In genomic region chr15:91849749-91850161, GRCh38 we compare ENCODE assay signal across 8 cellular contexts. TPM values are rescaled to one million over a fixed set of nuclear protein-coding genes. Genes with fewer than 3 reads are reported as not detected.
DNase-seq lines count a peak whose midpoint lies in the region; ATAC-seq and TF ChIP-seq lines count a peak whose summit lies in the region.

No MANE protein-coding gene starts in this region.

- H3K27ac ChIP-seq in right atrium auricular region, result no peak overlapping the region
- H3K27ac ChIP-seq in caudate nucleus (ENCODE audit: low read depth, low read length), result peak overlapping the region; percentile 58

- H3K9me3 ChIP-seq in right atrium auricular region, result no peaks in the 10 kb centered on the region

- ATAC-seq in HG03432 (IDR thresholded peaks at IDR 0.05; ENCODE audit: unreplicated experiment) (no peak), GM18861 (IDR thresholded peaks at IDR 0.05; ENCODE audit: unreplicated experiment) (no peak)

- intact Hi-C loops in cardiac septum (cut with DNase I), result loop anchor here (1.0 to 10.0 kb wide), 6 partner anchors 123 to 547 kb away; no protein-coding TSS in a partner anchor

- H3K36me3 ChIP-seq in right atrium auricular region, result no peaks in the 10 kb centered on the region

- H3K4me1 Mint-ChIP-seq in mesothelial cell of epicardium, result peaks cover 3% of the 10 kb centered on the region

- no peaks in the 10 kb centered on the region for H3K9me3 Mint-ChIP-seq in mesothelial cell of epicardium

- H3K27ac Mint-ChIP-seq in mesothelial cell of epicardium, result no peak overlapping the region

- peaks cover 67% of the 10 kb centered on the region for H3K27me3 Mint-ChIP-seq in mesothelial cell of epicardium (ENCODE audit: low read depth)

- TF ChIP-seq CTCF in right atrium auricular region (IDR thresholded peaks at IDR 0.05), result peak; percentile 43 to 68
- TF ChIP-seq CTCF in mesothelial cell of epicardium (IDR thresholded peaks at IDR 0.05; ENCODE audit: unreplicated experiment), result peak; percentile 20
- TF ChIP-seq CTCF in GM13976 (IDR thresholded peaks at IDR 0.05; ENCODE audit: borderline replicate concordance, control extremely low read depth, extremely low read depth, insufficient read depth, missing control alignments), result no peak

- in situ Hi-C loops in GM13976 (cut with MboI; ENCODE audit: low sequenced_read_pairs, unreplicated experiment), result loop anchor here (25.0 kb wide), 1 partner anchor 537 kb away; no protein-coding TSS in a partner anchor

- no peak for DNase-seq in right atrium auricular region (ENCODE audit: low spot score)
- DNase-seq in cardiac septum (ENCODE audit: low spot score), result no peak
- peak; percentile 77 for DNase-seq in NOMO-1 treated with DMSO at 0.1 percent for 48 hours (lab: John Stamatoyannopoulos, UW; ENCODE audit: unreplicated experiment)
- DNase-seq in caudate nucleus (lab: John Stamatoyannopoulos, UW), result no peak
- DNase-seq in mesothelial cell of epicardium (ENCODE audit: low spot score in 2 of 2, unreplicated experiment in 2 of 2), result no peak
- DNase-seq in GM13976 (ENCODE audit: low spot score), result no peak

- H3K4me3 ChIP-seq in right atrium auricular region, result no peak overlapping the region

- peaks cover 0 to 20% of the 10 kb centered on the region in 2 donors for H3K4me1 ChIP-seq in right atrium auricular region

- H3K27me3 ChIP-seq in right atrium auricular region, result no peaks in the 10 kb centered on the region

- H3K4me3 Mint-ChIP-seq in mesothelial cell of epicardium, result no peak overlapping the region

- no peaks in the 10 kb centered on the region for H3K36me3 Mint-ChIP-seq in mesothelial cell of epicardium

RNA-seq across cellular contexts. Expression of gene SLCO3A1, which starts 3.8 kb away (rescaled TPM):
- 10 to 100 TPM; 21.4 to 27.3 TPM for total RNA-seq in right atrium auricular region
- total RNA-seq in cardiac septum, result 43.9 TPM
- 1.9 to 2.2 TPM (median 1.9 TPM) in 3 replicates for total RNA-seq in mesothelial cell of epicardium
